Comparison of ENCODE assay signal across 1 cellular context in genomic region chrX:53481093-53481492, GRCh38.
TF ChIP-seq lines count a peak whose summit lies in the region.

No MANE protein-coding gene starts in this region.

TF ChIP-seq in IMR-90, 13 proteins besides CTCF, POLR2A, EP300 and RAD21:
- no peak for TF ChIP-seq ELK1 (IDR thresholded peaks at IDR 0.05; ENCODE audit: borderline replicate concordance, low read depth, low read length)
- TF ChIP-seq CHD1 (IDR thresholded peaks at IDR 0.05; ENCODE audit: low read depth, low read length) = no peak
- no peak for TF ChIP-seq FOS (IDR thresholded peaks at IDR 0.05; ENCODE audit: low read depth, low read length)
- TF ChIP-seq, protein P1, sequence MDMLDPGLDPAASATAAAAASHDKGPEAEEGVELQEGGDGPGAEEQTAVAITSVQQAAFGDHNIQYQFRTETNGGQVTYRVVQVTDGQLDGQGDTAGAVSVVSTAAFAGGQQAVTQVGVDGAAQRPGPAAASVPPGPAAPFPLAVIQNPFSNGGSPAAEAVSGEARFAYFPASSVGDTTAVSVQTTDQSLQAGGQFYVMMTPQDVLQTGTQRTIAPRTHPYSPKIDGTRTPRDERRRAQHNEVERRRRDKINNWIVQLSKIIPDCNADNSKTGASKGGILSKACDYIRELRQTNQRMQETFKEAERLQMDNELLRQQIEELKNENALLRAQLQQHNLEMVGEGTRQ (IDR thresholded peaks at IDR 0.05; ENCODE audit: low read depth, low read length) = no peak
- TF ChIP-seq MAFK (IDR thresholded peaks at IDR 0.05; ENCODE audit: low read depth, low read length) = no peak
- no peak for TF ChIP-seq MAZ (IDR thresholded peaks at IDR 0.05; ENCODE audit: borderline replicate concordance, low read depth, low read length)
- no peak for TF ChIP-seq RFX5 (IDR thresholded peaks at IDR 0.05; ENCODE audit: low read depth, low read length)
- no peak for TF ChIP-seq RCOR1 (IDR thresholded peaks at IDR 0.05; ENCODE audit: insufficient replicate concordance, low read length)
- no peak for TF ChIP-seq NFE2L2 (IDR thresholded peaks at IDR 0.05; ENCODE audit: low read depth, low read length)
- TF ChIP-seq SMC3 (IDR thresholded peaks at IDR 0.05; ENCODE audit: low read depth, low read length) = no peak
- no peak for TF ChIP-seq MXI1 (IDR thresholded peaks at IDR 0.05; ENCODE audit: borderline replicate concordance, low read depth, low read length)
- TF ChIP-seq BHLHE40 (IDR thresholded peaks at IDR 0.05; ENCODE audit: low read depth, low read length) = no peak
- no peak for TF ChIP-seq CEBPB (IDR thresholded peaks at IDR 0.05; ENCODE audit: low read depth, low read length)
